25 cellular contexts compared by ENCODE assay signal in genomic region chr5:180160215-180160614, GRCh38. TPM values are rescaled to one million over a fixed set of nuclear protein-coding genes. Genes with fewer than 3 reads are reported as not detected.
DNase-seq lines count a peak whose midpoint lies in the region; ATAC-seq lines count a peak whose summit lies in the region.
"Had no signal": no experiment of that assay in that cellular context is flagged by ENCODE, and none has a peak within 500 bp of the region (broad histone marks: within the 10 kb centered on the region; RNA-seq: fewer than 3 reads in every experiment).

No MANE protein-coding gene starts in this region.

- H3K4me1 ChIP-seq in BLaER1 treated with 17β-estradiol and CSF1 and Interleukin-3, amounts not matched to agents 10 nM and 100 nM, result peaks cover 17 to 47% (median 23%) of the 10 kb centered on the region in 10 experiments
- H3K4me1 ChIP-seq: A549, HAP-1, SJCRH30 had no signal

- no peaks in the 10 kb centered on the region for H3K36me3 ChIP-seq in BLaER1 treated with 17β-estradiol and CSF1 and Interleukin-3, amounts not matched to agents 10 nM and 100 nM
- H3K36me3 ChIP-seq: HAP-1, SJCRH30 had no signal

- peak overlapping the region in 3 of 11 experiments; percentile 15 to 50 (median 30); a peak in 3 of 22 replicates for H3K27ac ChIP-seq in BLaER1 treated with 17β-estradiol and CSF1 and Interleukin-3, amounts not matched to agents 10 nM and 100 nM
- peak overlapping the region; percentile 41 for H3K27ac ChIP-seq in caudate nucleus (ENCODE audit: low read depth, low read length)
- H3K27ac ChIP-seq in temporal lobe (ENCODE audit: low read depth, low read length), result peak overlapping the region; percentile 10
- H3K27ac ChIP-seq: A549, C4-2B, PC-9, SJCRH30 had no signal

- H3K9ac ChIP-seq in BLaER1 treated with 17β-estradiol and CSF1 and Interleukin-3, amounts not matched to agents 10 nM and 100 nM, result no peak overlapping the region; a peak in 1 of 22 replicates

- no peak overlapping the region for H3K4me3 ChIP-seq in BLaER1 treated with 17β-estradiol and CSF1 and Interleukin-3, amounts not matched to agents 10 nM and 100 nM
- H3K4me3 ChIP-seq: A549, HAP-1, K562, PC-9, SJCRH30 had no signal

- peaks cover 0 to 11% (median 5%) of the 10 kb centered on the region in 11 experiments; a peak in 6 of 22 replicates for H3K9me3 ChIP-seq in BLaER1 treated with 17β-estradiol and CSF1 and Interleukin-3, amounts not matched to agents 10 nM and 100 nM (replicated peaks in 1 of 11)
- H3K9me3 ChIP-seq: HAP-1 had no signal

- DNase-seq in caudate nucleus (lab: John Stamatoyannopoulos, UW), result no peak
- DNase-seq in left lobe of liver (ENCODE audit: low spot score), result peak; percentile 29
- DNase-seq in GM03348 (ENCODE audit: low spot score), result no peak
- no peak for DNase-seq in NCI-H2107 (lab: John Stamatoyannopoulos, UW)
- no peak for DNase-seq in activated CD4-positive, CD25-positive, alpha-beta regulatory T cell treated with anti-CD3 and anti-CD28 coated beads, Interleukin-2, amount 50 U/mL, for 72 hours
- DNase-seq: CD8-positive, alpha-beta memory T cell; DMS 273 treated with DMSO at 0.1 percent for 48 hours; DMS79 treated with DMSO at 0.1 percent for 48 hours; GOT3; HFFc6; NCI-H1105; NCI-H1436 treated with DMSO at 0.1 percent for 48 hours; NCI-H187 treated with DMSO at 0.1 percent for 48 hours; NCI-H2227 treated with DMSO at 0.1 percent for 48 hours; NCI-H526 treated with DMSO at 0.1 percent for 48 hours; PC-9; SJCRH30 had no signal

- peak overlapping the region; percentile 5 to 95 (median 53); a peak in 21 of 22 replicates for H3K4me2 ChIP-seq in BLaER1 treated with 17β-estradiol and CSF1 and Interleukin-3, amounts not matched to agents 10 nM and 100 nM
- H3K4me2 ChIP-seq: A549, PC-9 had no signal

- ATAC-seq in left lobe of liver, result no peak
- ATAC-seq: A549, K562, SK-N-SH treated with all-trans-retinoic acid at 6 μM for 48 hours had no signal

- no peaks in the 10 kb centered on the region for H4K20me1 ChIP-seq in BLaER1 treated with 17β-estradiol and CSF1 and Interleukin-3, amounts not matched to agents 10 nM and 100 nM

- no peaks in the 10 kb centered on the region for H3K27me3 ChIP-seq in BLaER1 treated with 17β-estradiol and CSF1 and Interleukin-3, amounts not matched to agents 10 nM and 100 nM
- H3K27me3 ChIP-seq: SJCRH30 had no signal

RNA-seq across cellular contexts. Expression of gene RASGEF1C, which starts 48.8 kb away (rescaled TPM):
- 0.30 TPM for total RNA-seq in left lobe of liver
- 21.4 TPM for total RNA-seq in temporal lobe
- total RNA-seq: CD8-positive, alpha-beta memory T cell; HFFc6; M059J; PC-9; SJCRH30 had no signal

Comparison
In these comparisons a context has a peak if more than half of its experiments do, and no peak if none do; other contexts are left out.
1. RNA of gene RASGEF1C, which starts 48.8 kb away (total RNA-seq): 21.4 TPM in temporal lobe (single experiment); 0.30 TPM in left lobe of liver (single experiment); every median in the first group is over 10 times any median in the second.